13 cellular contexts compared by ENCODE assay signal in the genomic region with DNA sequence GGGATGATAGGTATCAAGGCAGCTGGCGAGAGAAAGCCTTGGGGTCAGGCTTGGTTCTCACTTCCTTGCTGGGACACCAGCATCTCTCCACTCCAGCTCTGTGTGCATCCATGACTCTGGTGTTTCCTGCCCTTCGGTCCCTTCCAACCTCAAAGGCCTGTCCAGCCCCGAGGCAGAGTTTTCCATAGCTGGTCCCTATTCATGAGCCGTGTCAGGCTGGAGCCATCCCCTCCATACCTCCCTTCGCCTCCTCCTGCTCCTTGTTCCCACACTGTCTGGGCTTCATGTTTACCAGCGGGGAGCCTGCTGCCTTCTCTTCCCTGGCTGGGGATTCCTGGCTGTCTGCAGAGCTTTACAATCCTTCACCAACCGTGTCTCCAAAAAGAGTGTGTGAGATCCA. TPM values are rescaled to one million over a fixed set of nuclear protein-coding genes. Genes with fewer than 3 reads are reported as not detected.
DNase-seq lines count a peak whose midpoint lies in the region; ATAC-seq and TF ChIP-seq lines count a peak whose summit lies in the region.
"Had no signal": no experiment of that assay in that cellular context is flagged by ENCODE, and none has a peak within 500 bp of the region (broad histone marks: within the 10 kb centered on the region; RNA-seq: fewer than 3 reads in every experiment).

No MANE protein-coding gene starts in this region.

- no peak overlapping the region for H3K4me3 Mint-ChIP-seq in activated T-cell treated with anti-CD3 and anti-CD28 coated beads, Interleukin-2, amount 50 U/mL, for 24 hours

- no peaks in the 10 kb centered on the region for H3K9me3 Mint-ChIP-seq in activated T-cell treated with anti-CD3 and anti-CD28 coated beads, Interleukin-2, amount 50 U/mL, for 24 hours

- no peaks in the 10 kb centered on the region for H3K36me3 Mint-ChIP-seq in activated T-cell treated with anti-CD3 and anti-CD28 coated beads, Interleukin-2, amount 50 U/mL, for 24 hours (ENCODE audit: low read depth)

- in situ Hi-C loops in G401 (cut with HindIII; ENCODE audit: low sequenced_read_pairs), result no loop called here

- peak overlapping the region in 4 of 8 donors; percentile 74 to 81 (median 78) for H3K27ac ChIP-seq in spleen
- H3K27ac ChIP-seq: C4-2B, RWPE1 had no signal

- DNase-seq in G401 (ENCODE audit: low spot score) (peak; percentile 2), cerebellum (ENCODE audit: low spot score) (peak; percentile 10), mesenteric fat pad (ENCODE audit: low spot score) (peak; percentile 57), spleen (peak; percentile 47), ecto neural progenitor cell (ENCODE audit: low spot score) (no peak)
- DNase-seq in activated T-cell treated with anti-CD3 and anti-CD28 coated beads, Interleukin-2, amount 50 U/mL, for 24 hours, result no peak
- DNase-seq: COR-L47, KG1, NCI-H1436 had no signal

- H3K9me3 ChIP-seq in spleen, result no peaks in the 10 kb centered on the region

- H3K4me1 ChIP-seq in spleen, result peaks cover 5 to 82% (median 49%) of the 10 kb centered on the region in 6 donors

- intact Hi-C loops in spleen (cut with DNase I; ENCODE audit: low total_unique reads), result no loop called here

- peaks cover 0 to 58% (median 0%) of the 10 kb centered on the region in 6 donors for H3K36me3 ChIP-seq in spleen

- H3K27me3 Mint-ChIP-seq in activated T-cell treated with anti-CD3 and anti-CD28 coated beads, Interleukin-2, amount 50 U/mL, for 24 hours, result no peaks in the 10 kb centered on the region

- no peaks in the 10 kb centered on the region for H3K4me1 Mint-ChIP-seq in activated T-cell treated with anti-CD3 and anti-CD28 coated beads, Interleukin-2, amount 50 U/mL, for 24 hours (ENCODE audit: low read depth)

- H3K27ac Mint-ChIP-seq in activated T-cell treated with anti-CD3 and anti-CD28 coated beads, Interleukin-2, amount 50 U/mL, for 24 hours, result no peak overlapping the region

- H3K4me3 ChIP-seq in spleen, result no peak overlapping the region

- no peak for ATAC-seq in HG03457 (IDR thresholded peaks at IDR 0.05; ENCODE audit: unreplicated experiment)
- ATAC-seq: HepG2 had no signal

- no peaks in the 10 kb centered on the region for H3K27me3 ChIP-seq in spleen (replicated peaks in 1 of 7)

- TF ChIP-seq CTCF in spleen (IDR thresholded peaks at IDR 0.05 in 8 of 11, conservative IDR thresholded peaks at IDR 0.05 in 3 of 11), result no peak

- WGBS in spleen, 5 donors, result 83 to 93% (median 88%) methylated on average over 7 of the region's 7 CpGs

- no peak for TF ChIP-seq POLR2A in spleen (IDR thresholded peaks at IDR 0.05)

RNA-seq across cellular contexts. Expression of gene DYSF, which starts 51.2 kb away (rescaled TPM):
- 0.18 and 3.8 TPM in 2 replicates for total RNA-seq in G401 (2014; rRNA removed; shearing (Covaris generic))
- 1.4 TPM for total RNA-seq in cerebellum
- total RNA-seq in mesenteric fat pad, result 54.1 TPM
- 100 to 1,000 TPM; 114 to 287 (median 142) TPM for total RNA-seq in spleen
- 10 to 100 TPM in 2 of 3 donors, 1 to 10 TPM in 1; 4.0 to 36.0 (median 13.7) TPM for polyA plus RNA-seq in spleen

Comparison
In these comparisons a context has a peak if more than half of its experiments do, and no peak if none do; other contexts are left out.
1. DNase-seq: peak in G401 (single experiment), cerebellum (single experiment), mesenteric fat pad (single experiment) and spleen (single experiment); none in ecto neural progenitor cell (single experiment) and activated T-cell treated with anti-CD3 and anti-CD28 coated beads, Interleukin-2, amount 50 U/mL, for 24 hours (single experiment).
2. RNA of gene DYSF, which starts 51.2 kb away (total RNA-seq): 114 to 287 TPM in spleen and 54.1 TPM in mesenteric fat pad (single experiment); 0.18 to 3.8 TPM in G401 and 1.4 TPM in cerebellum (single experiment); every median in the first group is over 10 times any median in the second.